In the genomic region with DNA sequence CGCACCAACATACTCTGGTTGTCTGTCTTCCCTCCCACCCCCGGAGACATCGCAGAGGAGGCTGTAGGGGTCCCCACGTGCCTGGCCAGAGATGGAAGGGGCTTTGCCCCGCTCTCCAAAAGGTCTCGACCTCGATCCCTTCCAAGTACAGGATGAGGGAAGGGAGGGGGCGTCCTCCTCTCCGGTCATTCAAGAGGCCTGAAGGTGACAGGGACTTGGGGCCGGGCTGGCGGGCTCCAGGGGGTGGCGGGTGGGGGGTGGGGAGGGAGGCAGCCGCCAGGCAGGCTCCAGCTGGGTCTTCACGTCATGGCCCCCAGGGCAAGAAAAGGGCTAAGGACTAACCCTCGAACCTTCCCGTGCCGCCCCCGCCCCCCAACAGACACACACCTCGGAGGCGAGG, we compare ENCODE assay signal across 11 cellular contexts. TPM values are rescaled to one million over a fixed set of nuclear protein-coding genes. Genes with fewer than 3 reads are reported as not detected.
A peak's percentile ranks its signal among the peaks of the same experiment; 100 is the strongest.
DNase-seq lines count a peak whose midpoint lies in the region; ATAC-seq and TF ChIP-seq lines count a peak whose summit lies in the region.
"Had no signal": no experiment of that assay in that cellular context is flagged by ENCODE, and none has a peak within 500 bp of the region (broad histone marks: within the 10 kb centered on the region; RNA-seq: fewer than 3 reads in every experiment).

No MANE protein-coding gene starts in this region.

- H3K4me1 ChIP-seq in ACC112 (ENCODE audit: control insufficient read depth, insufficient read depth, low read length, unreplicated experiment): no peaks in the 10 kb centered on the region
- H3K4me1 ChIP-seq in HUES6 (ENCODE audit: control insufficient read depth, insufficient read depth, low read length): peaks cover 76% of the 10 kb centered on the region
- peaks cover 39% of the 10 kb centered on the region for H3K4me1 ChIP-seq in neural progenitor cell

- H3K36me3 ChIP-seq in ACC112 (ENCODE audit: insufficient read depth, low read length) (peaks cover 8% of the 10 kb centered on the region), HUES6 (ENCODE audit: control insufficient read depth, insufficient read depth, low read length) (peaks cover 3% of the 10 kb centered on the region; the same call in 1 of the 2 replicates), neural progenitor cell (no peaks in the 10 kb centered on the region)

- peaks cover 24% of the 10 kb centered on the region for H3K4me1 Mint-ChIP-seq in neural progenitor cell
- H3K4me1 Mint-ChIP-seq in T-cell: peaks cover 0 to 6% (median 2%) of the 10 kb centered on the region in 3 donors

- peak overlapping the region; percentile 73 for H3K4me2 ChIP-seq in neural progenitor cell

- H3K27me3 ChIP-seq in ACC112 (ENCODE audit: insufficient read depth, low read length): no peaks in the 10 kb centered on the region
- peaks cover 98% of the 10 kb centered on the region for H3K27me3 ChIP-seq in HUES6 (ENCODE audit: control insufficient read depth, insufficient read depth, low read length)
- peaks cover 100% of the 10 kb centered on the region for H3K27me3 ChIP-seq in neural progenitor cell

- POLR2A ChIA-PET in T-cell (lab: Charles Lee): no interaction called here

- ATAC-seq in HG02885 (IDR thresholded peaks at IDR 0.05; ENCODE audit: poor library complexity, unreplicated experiment) (no peak), T-cell (replicated peaks in 1 of 4) (no peak)
- ATAC-seq: CD8-positive, alpha-beta T cell had no signal

- H3K9me3 Mint-ChIP-seq in neural progenitor cell (no peaks in the 10 kb centered on the region), T-cell (no peaks in the 10 kb centered on the region)
- H3K9me3 Mint-ChIP-seq: activated naive CD8-positive, alpha-beta T cell treated with anti-CD3 and anti-CD28 coated beads for 36 hours; CD8-positive, alpha-beta T cell had no signal

- H3K9me3 ChIP-seq in HUES6 (ENCODE audit: control insufficient read depth, insufficient read depth, low read depth, low read length): no peaks in the 10 kb centered on the region
- no peaks in the 10 kb centered on the region for H3K9me3 ChIP-seq in neural progenitor cell (ENCODE audit: low read depth)

- H3K79me2 ChIP-seq in ACC112 (ENCODE audit: control insufficient read depth, insufficient read depth, low read length, unreplicated experiment) (peaks cover 3% of the 10 kb centered on the region), neural progenitor cell (ENCODE audit: low read depth) (no peaks in the 10 kb centered on the region)

- peak overlapping the region; percentile 77; the same call in 1 of the 2 replicates for H3K4me3 ChIP-seq in ACC112 (ENCODE audit: low read depth, low read length)
- peak overlapping the region; percentile 50; the same call in 1 of the 2 replicates for H3K4me3 ChIP-seq in HUES6 (ENCODE audit: low read depth, low read length)
- H3K4me3 ChIP-seq in epithelial cell of proximal tubule (ENCODE audit: low read depth, low read length): peak overlapping the region; percentile 52
- H3K4me3 ChIP-seq in neural progenitor cell: peak overlapping the region; percentile 32

- H3K27ac ChIP-seq in ACC112 (ENCODE audit: low read depth, low read length): no peak overlapping the region
- no peak overlapping the region for H3K27ac ChIP-seq in HUES6 (ENCODE audit: low read depth, low read length)
- H3K27ac ChIP-seq in neural progenitor cell: no peak overlapping the region

- peaks cover 96% of the 10 kb centered on the region for H4K20me1 ChIP-seq in neural progenitor cell (ENCODE audit: low read depth)

- peak overlapping the region; percentile 66 for H3K9ac ChIP-seq in HUES6 (ENCODE audit: low read length)
- no peak overlapping the region for H3K9ac ChIP-seq in neural progenitor cell

- H3K27me3 Mint-ChIP-seq in neural progenitor cell (ENCODE audit: insufficient read depth, low read depth) (peaks cover 92% of the 10 kb centered on the region), T-cell (peaks cover 61 to 81% of the 10 kb centered on the region in 2 donors)

- H3K4me3 Mint-ChIP-seq in neural progenitor cell (no peak overlapping the region), T-cell (no peak overlapping the region)
- H3K4me3 Mint-ChIP-seq: activated naive CD8-positive, alpha-beta T cell treated with anti-CD3 and anti-CD28 coated beads for 36 hours; CD8-positive, alpha-beta T cell had no signal

- H3K27ac Mint-ChIP-seq in neural progenitor cell (no peak overlapping the region), T-cell (no peak overlapping the region)
- H3K27ac Mint-ChIP-seq: activated naive CD8-positive, alpha-beta T cell treated with anti-CD3 and anti-CD28 coated beads for 36 hours; CD8-positive, alpha-beta T cell had no signal

- CTCF ChIA-PET in T-cell (lab: Charles Lee): no interaction called here

- H2AFZ ChIP-seq in ACC112 (ENCODE audit: low read length, unreplicated experiment) (no peak overlapping the region), neural progenitor cell (replicated peaks) (no peak overlapping the region)

- peaks cover 61% of the 10 kb centered on the region for H3F3A ChIP-seq in neural progenitor cell (ENCODE audit: low read depth)

- DNase-seq in epithelial cell of proximal tubule (ENCODE audit: low read depth) (no peak), neural progenitor cell (ENCODE audit: low spot score) (no peak), NCI-H2171 treated with DMSO at 0.1 percent for 48 hours (lab: John Stamatoyannopoulos, UW) (no peak), T-cell (no peak)
- no peak for DNase-seq in activated CD4-positive, alpha-beta T cell treated with anti-CD3 and anti-CD28 coated beads for 4 hours
- DNase-seq: activated CD4-positive, alpha-beta T cell treated with anti-CD3 and anti-CD28 coated beads, Interleukin-2, amount 50 U/mL, for 48 hours; activated naive CD8-positive, alpha-beta T cell treated with anti-CD3 and anti-CD28 coated beads for 36 hours; CD8-positive, alpha-beta T cell had no signal

- H3K36me3 Mint-ChIP-seq in neural progenitor cell: no peaks in the 10 kb centered on the region
- no peaks in the 10 kb centered on the region for H3K36me3 Mint-ChIP-seq in T-cell
- H3K36me3 Mint-ChIP-seq: activated naive CD8-positive, alpha-beta T cell treated with anti-CD3 and anti-CD28 coated beads for 36 hours; CD8-positive, alpha-beta T cell had no signal

- TF ChIP-seq CTCF in epithelial cell of proximal tubule (conservative IDR thresholded peaks at IDR 0.05; ENCODE audit: low read depth, low read length) (no peak), neural progenitor cell (IDR thresholded peaks at IDR 0.05) (no peak)

RNA-seq across cellular contexts. Expression of a gene that starts 15.1 kb away (rescaled TPM):
- 2.0 and 4.2 TPM in 2 replicates for total RNA-seq in epithelial cell of proximal tubule
- not detected in 2 replicates for total RNA-seq in neural progenitor cell (ENCODE audit: low replicate concordance)
- under 1 TPM in 3 of 5 donors, not detected in 2; 0.26 to 0.44 (median 0.41) TPM for total RNA-seq in T-cell
- total RNA-seq: activated naive CD8-positive, alpha-beta T cell treated with anti-CD3 and anti-CD28 coated beads for 36 hours; CD8-positive, alpha-beta T cell had no signal
